In the genomic region with DNA sequence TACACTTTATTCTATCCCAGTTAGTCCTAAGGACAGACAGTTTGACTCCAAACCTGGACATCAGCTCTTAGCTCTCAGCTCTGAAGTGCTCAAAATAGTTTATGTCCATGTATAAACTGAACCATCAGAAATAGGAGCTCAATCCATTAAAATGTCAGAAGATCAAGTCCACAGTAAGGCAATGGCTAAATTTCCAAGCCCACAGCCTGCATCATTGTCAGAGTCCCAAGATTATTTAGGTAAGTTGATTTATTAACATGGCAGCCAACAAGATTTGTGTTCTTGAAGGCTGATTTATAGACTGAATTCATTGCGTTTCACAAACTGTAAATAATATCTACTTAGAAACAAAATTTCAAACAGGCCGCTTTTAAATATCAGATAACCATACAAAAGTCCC, we compare ENCODE assay signal across 16 cellular contexts.
A peak's percentile ranks its signal among the peaks of the same experiment; 100 is the strongest.
DNase-seq lines count a peak whose midpoint lies in the region; ATAC-seq and TF ChIP-seq lines count a peak whose summit lies in the region.
"Had no signal": no experiment of that assay in that cellular context is flagged by ENCODE, and none has a peak within 500 bp of the region (broad histone marks: within the 10 kb centered on the region; RNA-seq: fewer than 3 reads in every experiment).

No MANE protein-coding gene starts in this region.

- POLR2A ChIA-PET in HEK293T (lab: Yijun Ruan, JAX), result no interaction called here

- DNase-seq in HEK293T (ENCODE audit: extremely low spot score) (no peak), left kidney (ENCODE audit: low read depth, low spot score) (peak; percentile 50), smooth muscle cell (lab: John Stamatoyannopoulos, UW; ENCODE audit: unreplicated experiment) (no peak), NCI-H1092 (lab: John Stamatoyannopoulos, UW) (no peak)
- DNase-seq: AML-193; Caco-2; Calu3; CD4-positive, alpha-beta T cell; CD8-positive, alpha-beta T cell; DMS79 treated with DMSO at 0.1 percent for 48 hours; GF-D8 had no signal

- no peaks in the 10 kb centered on the region for H3K9me3 ChIP-seq in smooth muscle cell (replicated peaks; ENCODE audit: low read depth)
- H3K9me3 ChIP-seq: A549; BLaER1 treated with 17β-estradiol and CSF1 and Interleukin-3, amounts not matched to agents 10 nM and 100 nM; Caco-2 had no signal

- H3K4me3 ChIP-seq in smooth muscle cell, result no peak overlapping the region
- H3K4me3 ChIP-seq: A549; BLaER1 treated with 17β-estradiol and CSF1 and Interleukin-3, amounts not matched to agents 10 nM and 100 nM had no signal

- no peaks in the 10 kb centered on the region for H3K4me1 ChIP-seq in smooth muscle cell (ENCODE audit: low read depth)
- H3K4me1 ChIP-seq: A549; BLaER1 treated with 17β-estradiol and CSF1 and Interleukin-3, amounts not matched to agents 10 nM and 100 nM had no signal

- H2AFZ ChIP-seq in smooth muscle cell (ENCODE audit: low read depth), result peak overlapping the region; percentile 40

- H3K36me3 ChIP-seq in smooth muscle cell (ENCODE audit: low read depth), result no peaks in the 10 kb centered on the region
- H3K36me3 ChIP-seq: BLaER1 treated with 17β-estradiol and CSF1 and Interleukin-3, amounts not matched to agents 10 nM and 100 nM had no signal

- no peak for ATAC-seq in HG03520 (IDR thresholded peaks at IDR 0.05; ENCODE audit: unreplicated experiment)
- ATAC-seq: A549; CD8-positive, alpha-beta T cell had no signal

- H4K20me1 ChIP-seq in smooth muscle cell (ENCODE audit: low read depth), result no peaks in the 10 kb centered on the region
- H4K20me1 ChIP-seq: BLaER1 treated with 17β-estradiol and CSF1 and Interleukin-3, amounts not matched to agents 10 nM and 100 nM had no signal

- no peaks in the 10 kb centered on the region for H3K27me3 ChIP-seq in smooth muscle cell (ENCODE audit: low read depth)
- H3K27me3 ChIP-seq: BLaER1 treated with 17β-estradiol and CSF1 and Interleukin-3, amounts not matched to agents 10 nM and 100 nM had no signal

- H3K9ac ChIP-seq in smooth muscle cell (ENCODE audit: low read depth), result no peak overlapping the region
- H3K9ac ChIP-seq: BLaER1 treated with 17β-estradiol and CSF1 and Interleukin-3, amounts not matched to agents 10 nM and 100 nM had no signal

- no peak overlapping the region for H3K4me2 ChIP-seq in smooth muscle cell
- H3K4me2 ChIP-seq: A549; BLaER1 treated with 17β-estradiol and CSF1 and Interleukin-3, amounts not matched to agents 10 nM and 100 nM had no signal

- CTCF ChIA-PET in HEK293T (lab: Yijun Ruan, JAX), result no interaction called here

- no peak overlapping the region for H3K27ac ChIP-seq in smooth muscle cell (ENCODE audit: low read depth)
- H3K27ac ChIP-seq: 22Rv1; A549; BLaER1 treated with 17β-estradiol and CSF1 and Interleukin-3, amounts not matched to agents 10 nM and 100 nM; C4-2B had no signal

- H3K79me2 ChIP-seq in smooth muscle cell (ENCODE audit: low read depth), result no peaks in the 10 kb centered on the region

- 87% methylated on average over 2 of the region's 2 CpGs for WGBS in smooth muscle cell (ENCODE audit: low lambda C conversion rate)

- no peaks in the 10 kb centered on the region for H3F3A ChIP-seq in smooth muscle cell (ENCODE audit: low read depth)

- TF ChIP-seq CTCF in smooth muscle cell (IDR thresholded peaks at IDR 0.05; ENCODE audit: borderline replicate concordance, insufficient read depth, poor library complexity, severe bottlenecking), result no peak

TF ChIP-seq in HEK293T, 16 proteins besides CTCF, POLR2A, EP300 and RAD21:
- no peak for TF ChIP-seq CTBP1 (IDR thresholded peaks at IDR 0.05; ENCODE audit: borderline replicate concordance)
- TF ChIP-seq FOXK2 (IDR thresholded peaks at IDR 0.05), result no peak
- TF ChIP-seq, protein P1, sequence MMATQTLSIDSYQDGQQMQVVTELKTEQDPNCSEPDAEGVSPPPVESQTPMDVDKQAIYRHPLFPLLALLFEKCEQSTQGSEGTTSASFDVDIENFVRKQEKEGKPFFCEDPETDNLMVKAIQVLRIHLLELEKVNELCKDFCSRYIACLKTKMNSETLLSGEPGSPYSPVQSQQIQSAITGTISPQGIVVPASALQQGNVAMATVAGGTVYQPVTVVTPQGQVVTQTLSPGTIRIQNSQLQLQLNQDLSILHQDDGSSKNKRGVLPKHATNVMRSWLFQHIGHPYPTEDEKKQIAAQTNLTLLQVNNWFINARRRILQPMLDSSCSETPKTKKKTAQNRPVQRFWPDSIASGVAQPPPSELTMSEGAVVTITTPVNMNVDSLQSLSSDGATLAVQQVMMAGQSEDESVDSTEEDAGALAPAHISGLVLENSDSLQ (IDR thresholded peaks at IDR 0.05), result peak; percentile 67
